ENCODE assay signal across 10 cellular contexts in the genomic region with DNA sequence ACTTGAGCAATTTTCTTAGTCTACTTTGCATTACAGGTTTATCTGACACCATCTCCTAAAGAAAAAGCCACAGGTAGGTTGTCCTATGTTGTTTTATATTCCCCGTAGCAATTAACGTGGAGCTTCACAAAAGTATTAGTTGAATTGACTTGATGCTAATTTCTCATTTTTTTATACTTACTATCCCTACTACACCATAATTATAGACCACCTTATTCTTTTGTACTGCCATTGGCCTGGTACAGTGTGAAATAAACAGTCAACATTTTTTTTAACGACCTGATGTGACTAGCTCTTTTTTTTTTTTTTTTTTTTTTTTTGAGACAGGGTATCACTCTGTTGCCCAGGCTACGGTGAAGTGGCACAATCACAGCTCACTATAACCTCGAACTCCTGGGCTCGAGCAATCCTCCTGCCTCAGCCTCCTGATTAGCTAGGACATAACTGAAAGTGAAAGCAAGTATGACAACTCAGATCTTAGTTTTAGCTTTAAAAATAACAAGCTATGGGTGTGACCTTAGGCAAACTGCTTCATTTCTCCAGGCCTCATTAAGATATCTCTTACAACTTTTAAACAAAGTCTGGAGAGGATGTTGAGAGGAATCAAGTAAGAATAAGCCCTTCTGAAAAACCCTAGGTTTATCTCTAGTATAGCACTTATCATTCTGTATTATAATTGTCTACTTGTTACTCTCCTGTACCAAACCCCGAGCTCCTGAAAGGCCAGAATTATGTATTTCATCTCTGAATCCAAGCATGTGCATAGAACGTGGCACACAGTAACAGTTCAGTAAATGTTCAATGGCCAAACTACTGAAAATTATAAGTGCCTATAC. TPM values are rescaled to one million over a fixed set of nuclear protein-coding genes. Genes with fewer than 3 reads are reported as not detected.
DNase-seq lines count a peak whose midpoint lies in the region; ATAC-seq and TF ChIP-seq lines count a peak whose summit lies in the region.
"Had no signal": no experiment of that assay in that cellular context is flagged by ENCODE, and none has a peak within 500 bp of the region (broad histone marks: within the 10 kb centered on the region; RNA-seq: fewer than 3 reads in every experiment).

No MANE protein-coding gene starts in this region.

- H3K9ac ChIP-seq in PC-3 (ENCODE audit: low read length) = no peak overlapping the region
- no peak overlapping the region for H3K9ac ChIP-seq in mucosa of rectum (ENCODE audit: low read depth in 1 of 2, low read length in 2 of 2)

- ATAC-seq in PC-3 = 0 out of 2 replicates have a peak, but pooled peaks have one; percentile 15
- ATAC-seq in GM21619 (IDR thresholded peaks at IDR 0.05; ENCODE audit: unreplicated experiment) = no peak
- no peak for ATAC-seq in HG02642 (IDR thresholded peaks at IDR 0.05; ENCODE audit: poor library complexity, unreplicated experiment)

- H3K79me2 ChIP-seq in PC-3 (ENCODE audit: low read length) = peaks cover 90% of the 10 kb centered on the region

- no peak overlapping the region for H2AFZ ChIP-seq in PC-3 (ENCODE audit: low read length)

- intact Hi-C loops in CD4-positive, alpha-beta memory T cell (cut with micrococcal nuclease) = loop anchor here (2.0 kb wide), 2 partner anchors 18 to 50 kb away; partner anchors contain the start of gene LUZP1
- intact Hi-C loops in PC-3 (cut with micrococcal nuclease) = loop anchor here (5.0 kb wide), 1 partner anchor 38 kb away; no protein-coding TSS in a partner anchor
- intact Hi-C loops in posterior cingulate gyrus (cut with DNase I) = no loop called here

- peak overlapping the region; percentile 60 for H3K27ac ChIP-seq in CD4-positive, alpha-beta memory T cell (ENCODE audit: low read depth, low read length)
- H3K27ac ChIP-seq in PC-3 (ENCODE audit: low read length) = no peak overlapping the region
- peak overlapping the region; percentile 19 to 73 for H3K27ac ChIP-seq in mucosa of rectum (ENCODE audit: low read depth in 2 of 2, low read length in 2 of 2)

- peak; percentile 57 to 87 (median 76) for DNase-seq in CD4-positive, alpha-beta memory T cell
- DNase-seq in PC-3 (no peak), astrocyte of the spinal cord (ENCODE audit: low read depth, low spot score) (peak; percentile 39), posterior cingulate gyrus (no peak), foreskin melanocyte (no peak)
- DNase-seq: amygdala had no signal

- no peaks in the 10 kb centered on the region for H3F3A ChIP-seq in PC-3 (ENCODE audit: low read length, unreplicated experiment)

- no peaks in the 10 kb centered on the region for H3K27me3 Mint-ChIP-seq in CD4-positive, alpha-beta memory T cell

- peak overlapping the region; percentile 74 to 85 (median 78) for H3K4me3 Mint-ChIP-seq in CD4-positive, alpha-beta memory T cell
- H3K4me3 Mint-ChIP-seq: neural crest cell had no signal

- peaks cover 77% of the 10 kb centered on the region for H3K4me1 ChIP-seq in CD4-positive, alpha-beta memory T cell (ENCODE audit: insufficient read depth, low read length)
- peaks cover 9% of the 10 kb centered on the region; the same call in 1 of the 2 replicates for H3K4me1 ChIP-seq in PC-3 (ENCODE audit: insufficient read depth, low read length)
- H3K4me1 ChIP-seq in mucosa of rectum (ENCODE audit: control insufficient read depth in 2 of 2, insufficient read depth in 2 of 2, low read length in 2 of 2) = peaks cover 20 to 34% of the 10 kb centered on the region in 2 donors

- in situ Hi-C loops in astrocyte of the spinal cord (cut with HindIII; ENCODE audit: low sequenced_read_pairs) = no loop called here

- H4K20me1 ChIP-seq in PC-3 (ENCODE audit: low read length) = no peaks in the 10 kb centered on the region

- no peaks in the 10 kb centered on the region for H3K27me3 ChIP-seq in CD4-positive, alpha-beta memory T cell (ENCODE audit: insufficient read depth, low read length)
- H3K27me3 ChIP-seq in PC-3 (ENCODE audit: low read length) = no peaks in the 10 kb centered on the region
- no peaks in the 10 kb centered on the region for H3K27me3 ChIP-seq in mucosa of rectum (ENCODE audit: control insufficient read depth in 2 of 2, insufficient read depth in 2 of 2, low read length in 2 of 2)

- peaks cover 0 to 4% of the 10 kb centered on the region in 2 donors for H3K36me3 Mint-ChIP-seq in CD4-positive, alpha-beta memory T cell

- H3K9me3 ChIP-seq in CD4-positive, alpha-beta memory T cell (ENCODE audit: control insufficient read depth in 1 of 2, low read length in 2 of 2) = no peaks in the 10 kb centered on the region
- no peaks in the 10 kb centered on the region for H3K9me3 ChIP-seq in PC-3 (ENCODE audit: low read length)
- H3K9me3 ChIP-seq in mucosa of rectum (ENCODE audit: control insufficient read depth in 2 of 2, low read length in 2 of 2) = no peaks in the 10 kb centered on the region

- no TSS peak for BruUV-seq in PC-3 (replicated peaks; lab: Mats Ljungman, UMichigan)

- H3K27ac Mint-ChIP-seq in CD4-positive, alpha-beta memory T cell = peak overlapping the region; percentile 90 to 98 (median 93)

- H3K9me2 ChIP-seq in PC-3 (replicated peaks; ENCODE audit: low read length) = no peaks in the 10 kb centered on the region

- CTCF ChIA-PET in CD4-positive, alpha-beta memory T cell (lab: Charles Lee; ENCODE audit: partially characterized antibody) = interaction anchor here (1.0 to 4.5 kb wide), 7 partner anchors 9 to 1729 kb away, joined by 3 to 62 read pairs (median 4); no protein-coding TSS in a partner anchor
- CTCF ChIA-PET in PC-3 (lab: Charles Lee) = interaction anchor here (0.6 kb wide), 1 partner anchor 10 kb away, joined by 3 read pairs; no protein-coding TSS in a partner anchor

- peaks cover 38 to 83% (median 67%) of the 10 kb centered on the region in 4 donors for H3K4me1 Mint-ChIP-seq in CD4-positive, alpha-beta memory T cell

- POLR2A ChIA-PET in CD4-positive, alpha-beta memory T cell (lab: Charles Lee; ENCODE audit: partially characterized antibody) = interaction anchor here (0.5 to 5.3 kb wide), 17 partner anchors 9 to 409 kb away, joined by 3 to 49 read pairs (median 4); partner anchors contain the start of gene LUZP1
- POLR2A ChIA-PET in PC-3 (lab: Charles Lee; ENCODE audit: unreplicated experiment) = interaction anchor here (0.6 kb wide), 1 partner anchor 14 kb away, joined by 5 read pairs; no protein-coding TSS in a partner anchor

- H3K4me2 ChIP-seq in PC-3 (ENCODE audit: low read length) = no peak overlapping the region

- no peak for TF ChIP-seq CTCF in PC-3 (conservative IDR thresholded peaks at IDR 0.05; ENCODE audit: low read depth, low read length)
- TF ChIP-seq CTCF in astrocyte of the spinal cord (IDR thresholded peaks at IDR 0.05; ENCODE audit: low read depth, low read length) = no peak

- no peaks in the 10 kb centered on the region for H3K36me3 ChIP-seq in CD4-positive, alpha-beta memory T cell (ENCODE audit: insufficient read depth, low read length)
- no peaks in the 10 kb centered on the region for H3K36me3 ChIP-seq in PC-3 (ENCODE audit: low read depth, low read length)
- H3K36me3 ChIP-seq in mucosa of rectum (ENCODE audit: control insufficient read depth in 2 of 2, insufficient read depth in 2 of 2, low read length in 2 of 2) = no peaks in the 10 kb centered on the region

- no peak overlapping the region for H3K4me3 ChIP-seq in CD4-positive, alpha-beta memory T cell (ENCODE audit: low read length in 2 of 2)
- H3K4me3 ChIP-seq in PC-3 (ENCODE audit: low read length) (no peak overlapping the region), astrocyte of the spinal cord (ENCODE audit: low read depth, low read length) (no peak overlapping the region), mucosa of rectum (ENCODE audit: low read length in 2 of 2) (peak overlapping the region in 1 of 2 donors; percentile 32)

- H3K9me3 Mint-ChIP-seq in CD4-positive, alpha-beta memory T cell = no peaks in the 10 kb centered on the region
- H3K9me3 Mint-ChIP-seq: neural crest cell had no signal

RNA-seq across cellular contexts. Expression of gene LUZP1, which starts 49.5 kb away (rescaled TPM):
- total RNA-seq in CD4-positive, alpha-beta memory T cell = 10 to 100 TPM; 24.7 to 27.9 TPM
- polyA plus RNA-seq in CD4-positive, alpha-beta memory T cell = 10 to 100 TPM; 11.6 to 39.3 TPM
- 17.5 and 17.8 TPM in 2 replicates for total RNA-seq in PC-3 (2014; rRNA removed)

Comparison
In these comparisons a context has a peak if more than half of its experiments do, and no peak if none do; other contexts are left out.
1. DNase-seq: peak in CD4-positive, alpha-beta memory T cell (5 of 5) and astrocyte of the spinal cord (single experiment); none in PC-3 (single experiment), posterior cingulate gyrus (0 of 10) and foreskin melanocyte (single experiment).